ENCODE assay signal across 13 cellular contexts in the genomic region with DNA sequence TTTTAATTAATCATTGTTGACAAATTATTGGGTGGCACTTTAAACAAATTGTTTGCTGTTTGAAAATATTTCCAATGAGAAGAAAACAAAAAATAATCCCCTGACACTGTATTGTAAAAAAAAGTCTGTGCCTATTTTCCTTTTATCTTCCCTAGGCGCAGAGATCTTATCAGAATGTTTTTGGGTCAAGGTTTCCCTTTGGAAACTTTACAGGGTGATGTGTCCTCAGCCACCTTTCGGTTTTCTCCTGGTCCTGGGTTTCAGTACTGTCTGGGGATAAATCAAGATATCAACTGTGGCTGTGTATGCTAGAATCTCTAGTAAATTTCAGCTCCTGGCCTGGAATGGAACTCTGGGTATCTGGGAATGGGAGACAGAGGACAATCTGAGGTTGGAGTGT. TPM values are rescaled to one million over a fixed set of nuclear protein-coding genes. Genes with fewer than 3 reads are reported as not detected.
A peak's percentile ranks its signal among the peaks of the same experiment; 100 is the strongest.
DNase-seq lines count a peak whose midpoint lies in the region; ATAC-seq, FAIRE-seq and TF ChIP-seq lines count a peak whose summit lies in the region.
"Had no signal": no experiment of that assay in that cellular context is flagged by ENCODE, and none has a peak within 500 bp of the region (broad histone marks: within the 10 kb centered on the region; RNA-seq: fewer than 3 reads in every experiment).

No MANE protein-coding gene starts in this region.

- H3K4me1 Mint-ChIP-seq in GM23338 = peaks cover 19% of the 10 kb centered on the region; the same call in 2 of the 3 replicates
- peaks cover 51% of the 10 kb centered on the region for H3K4me1 Mint-ChIP-seq in activated CD8-positive, alpha-beta T cell treated with anti-CD3 and anti-CD28 coated beads for 36 hours (ENCODE audit: low read depth)

- H3K4me3 Mint-ChIP-seq in GM23338 = peak overlapping the region; percentile 97
- H3K4me3 Mint-ChIP-seq in activated CD8-positive, alpha-beta T cell treated with anti-CD3 and anti-CD28 coated beads for 36 hours = peak overlapping the region; percentile 94

- peaks cover 10% of the 10 kb centered on the region for H3K9me3 Mint-ChIP-seq in GM23338
- H3K9me3 Mint-ChIP-seq in activated CD8-positive, alpha-beta T cell treated with anti-CD3 and anti-CD28 coated beads for 36 hours = peaks cover 20% of the 10 kb centered on the region

- no peak for FAIRE-seq in keratinocyte (lab: Jason Lieb, UNC)
- FAIRE-seq: D721Med had no signal

- H3K27ac ChIP-seq in AG04450 (ENCODE audit: low read depth, low read length) = no peak overlapping the region
- H3K27ac ChIP-seq in GM23338 (ENCODE audit: low read depth) = no peak overlapping the region
- no peak overlapping the region for H3K27ac ChIP-seq in keratinocyte (ENCODE audit: control insufficient read depth, insufficient read depth, low read length)

- H2AFZ ChIP-seq in GM23338 (no peak overlapping the region), keratinocyte (ENCODE audit: control insufficient read depth, low read length) (no peak overlapping the region)

- H3K79me2 ChIP-seq in GM23338 (replicated peaks; ENCODE audit: insufficient read depth) (peaks cover 61% of the 10 kb centered on the region), keratinocyte (ENCODE audit: control insufficient read depth, insufficient read depth, low read length) (peaks cover 46% of the 10 kb centered on the region)

- H4K20me1 ChIP-seq in GM23338 (replicated peaks; ENCODE audit: insufficient read depth) (peaks cover 5% of the 10 kb centered on the region; the same call in 1 of the 2 replicates), keratinocyte (ENCODE audit: control insufficient read depth, extremely low read depth, insufficient read depth, low read length) (no peaks in the 10 kb centered on the region)

- no peak for ATAC-seq in GM23338
- no peak for ATAC-seq in activated CD8-positive, alpha-beta T cell treated with anti-CD3 and anti-CD28 coated beads for 36 hours
- no peak for ATAC-seq in GM18511 (IDR thresholded peaks at IDR 0.05; ENCODE audit: unreplicated experiment)
- no peak for ATAC-seq in GM19467 (IDR thresholded peaks at IDR 0.05; ENCODE audit: unreplicated experiment)

- no peak overlapping the region for H3K27ac Mint-ChIP-seq in GM23338
- peak overlapping the region; percentile 97 for H3K27ac Mint-ChIP-seq in activated CD8-positive, alpha-beta T cell treated with anti-CD3 and anti-CD28 coated beads for 36 hours

- no peaks in the 10 kb centered on the region for H3K9me1 ChIP-seq in keratinocyte (ENCODE audit: control insufficient read depth, extremely low read depth, insufficient read depth, low read length)

- intact Hi-C loops in activated CD8-positive, alpha-beta T cell treated with anti-CD3 and anti-CD28 coated beads for 36 hours (cut with micrococcal nuclease) = no loop called here

- H3K4me3 ChIP-seq in AG04450 (ENCODE audit: low read depth, low read length) (peak overlapping the region; percentile 84; the same call in 1 of the 2 replicates), GM23338 (peak overlapping the region; percentile 89), keratinocyte (ENCODE audit: control insufficient read depth in 2 of 3, extremely low read depth in 1 of 3, insufficient read depth in 2 of 3, low read depth in 1 of 3, low read length in 3 of 3) (peak overlapping the region in 2 of 3 experiments; percentile 75 to 93)

- no peaks in the 10 kb centered on the region for H3K9me2 ChIP-seq in GM23338 (ENCODE audit: insufficient read depth)

- peaks cover 13% of the 10 kb centered on the region for H3K9me3 ChIP-seq in AG04450 (ENCODE audit: control insufficient read depth, insufficient read depth, low read length)
- H3K9me3 ChIP-seq in keratinocyte (ENCODE audit: control insufficient read depth, low read depth, low read length) = no peaks in the 10 kb centered on the region
- H3K9me3 ChIP-seq: stomach had no signal

- H3F3A ChIP-seq in GM23338 (replicated peaks; ENCODE audit: low read depth) = no peaks in the 10 kb centered on the region

- peaks cover 20% of the 10 kb centered on the region for H3K36me3 Mint-ChIP-seq in GM23338 (ENCODE audit: low read depth)
- H3K36me3 Mint-ChIP-seq in activated CD8-positive, alpha-beta T cell treated with anti-CD3 and anti-CD28 coated beads for 36 hours (ENCODE audit: low read depth) = peaks cover 55% of the 10 kb centered on the region

- dilution Hi-C loops in keratinocyte (cut with MboI; ENCODE audit: extremely low pct_ligation_motif_present, low sequenced_read_pairs) = no loop called here

- H3K4me1 ChIP-seq in GM23338 (ENCODE audit: insufficient read depth) = peaks cover 24% of the 10 kb centered on the region
- peaks cover 4% of the 10 kb centered on the region for H3K4me1 ChIP-seq in keratinocyte (ENCODE audit: control insufficient read depth, extremely low read depth, insufficient read depth, low read length)

- no peak for TF ChIP-seq CTCF in AG04450 (IDR thresholded peaks at IDR 0.05; ENCODE audit: low read depth, low read length)
- no peak for TF ChIP-seq CTCF in GM23338 (conservative IDR thresholded peaks at IDR 0.05; ENCODE audit: low read depth in 2 of 2)
- no peak for TF ChIP-seq CTCF in activated CD8-positive, alpha-beta T cell treated with anti-CD3 and anti-CD28 coated beads for 36 hours (IDR thresholded peaks at IDR 0.05)
- no peak for TF ChIP-seq CTCF in keratinocyte (optimal IDR thresholded peaks at IDR 0.05 in 1 of 3, IDR thresholded peaks at IDR 0.05 in 1 of 3, conservative IDR thresholded peaks at IDR 0.05 in 1 of 3; ENCODE audit: extremely low read depth in 1 of 3, insufficient read depth in 2 of 3, low read length in 3 of 3)

- H3K36me3 ChIP-seq in GM23338 (ENCODE audit: insufficient read depth) (peaks cover 4% of the 10 kb centered on the region; the same call in 1 of the 2 replicates), keratinocyte (ENCODE audit: control insufficient read depth in 2 of 2, extremely low read depth in 1 of 2, insufficient read depth in 2 of 2, low read length in 2 of 2) (peaks cover 3% of the 10 kb centered on the region in 2 experiments)

- H3K27me3 ChIP-seq in AG04450 (ENCODE audit: control insufficient read depth, insufficient read depth, low read length) (no peaks in the 10 kb centered on the region), GM23338 (ENCODE audit: insufficient read depth) (no peaks in the 10 kb centered on the region), keratinocyte (ENCODE audit: control insufficient read depth, extremely low read depth, insufficient read depth, low read length) (no peaks in the 10 kb centered on the region)
- H3K27me3 ChIP-seq: stomach had no signal

- DNase-seq in AG04450 (ENCODE audit: low read depth, low spot score) (no peak), GM23338 (ENCODE audit: low spot score) (no peak), keratinocyte (ENCODE audit: low read depth, low spot score) (no peak), RKO (ENCODE audit: low spot score) (no peak)
- no peak for DNase-seq in activated CD8-positive, alpha-beta T cell treated with anti-CD3 and anti-CD28 coated beads for 36 hours
- DNase-seq in effector CD4-positive, alpha-beta T cell = no peak
- DNase-seq: activated CD8-positive, alpha-beta memory T cell treated with anti-CD3 and anti-CD28 coated beads, Interleukin-2, amount 50 U/mL, for 4 hours; effector CD8-positive, alpha-beta T cell; islet precursor cell; stomach had no signal

- H3K9ac ChIP-seq in keratinocyte (ENCODE audit: control insufficient read depth, extremely low read depth, insufficient read depth, low read length) = no peak overlapping the region

- CTCF ChIA-PET in AG04450 (lab: Charles Lee) = no interaction called here
- CTCF ChIA-PET in activated CD8-positive, alpha-beta T cell treated with anti-CD3 and anti-CD28 coated beads for 36 hours (lab: Charles Lee) = interaction anchor here (1.0 to 1.6 kb wide), 2 partner anchors 18 to 29 kb away, joined by 3 read pairs; no protein-coding TSS in a partner anchor

- POLR2A ChIA-PET in AG04450 (lab: Yijun Ruan, JAX) = no interaction called here
- POLR2A ChIA-PET in activated CD8-positive, alpha-beta T cell treated with anti-CD3 and anti-CD28 coated beads for 36 hours (lab: Charles Lee) = interaction anchor here (0.9 to 1.5 kb wide), 3 partner anchors 104 to 354 kb away, joined by 3 to 4 read pairs (median 3); partner anchors contain the start of genes ZNF138, ZNF680 and ZNF736

- peaks cover 9% of the 10 kb centered on the region for H3K27me3 Mint-ChIP-seq in GM23338 (ENCODE audit: insufficient read depth, low read depth, poor library complexity)
- no peaks in the 10 kb centered on the region for H3K27me3 Mint-ChIP-seq in activated CD8-positive, alpha-beta T cell treated with anti-CD3 and anti-CD28 coated beads for 36 hours

- H3K4me2 ChIP-seq in GM23338 (peak overlapping the region; percentile 77), keratinocyte (ENCODE audit: control insufficient read depth, extremely low read depth, insufficient read depth, low read depth, low read length) (peak overlapping the region; percentile 87)

TF ChIP-seq in GM23338, 12 proteins besides CTCF, POLR2A, EP300 and RAD21 (continues in another document):
- TF ChIP-seq POLR2AphosphoS5 (IDR thresholded peaks at IDR 0.05; ENCODE audit: low read depth) (no peak), EZH2 (IDR thresholded peaks at IDR 0.05; ENCODE audit: low read depth, unreplicated experiment) (no peak), NANOG (IDR thresholded peaks at IDR 0.05; ENCODE audit: borderline replicate concordance) (no peak), ZNF331 (CRISPR knock-in tag; IDR thresholded peaks at IDR 0.05; ENCODE audit: low read depth) (no peak), CREB1 (CRISPR knock-in tag; IDR thresholded peaks at IDR 0.05; ENCODE audit: low read depth) (no peak)

RNA-seq across cellular contexts. Expression of gene ZNF107, which starts 1.4 kb away (rescaled TPM):
- polyA plus RNA-seq in AG04450 (2011; rRNA removed) (2.3 and 3.2 TPM in 2 replicates), GM23338 (2016; fragmentation: Nextera tagmentation; extraction: Ambion mirVana) (12.5 and 14.8 TPM in 2 replicates), keratinocyte (2.9 to 5.5 TPM (median 3.8 TPM) in 3 replicates)
- polyA minus RNA-seq in AG04450 (2011; rRNA and poly(A)+ RNA removed) = 1.1 and 2.4 TPM in 2 replicates
- total RNA-seq in GM23338 (2014; rRNA removed; shearing (Covaris generic)) = 51.0 and 55.3 TPM in 2 replicates
- total RNA-seq in activated CD8-positive, alpha-beta T cell treated with anti-CD3 and anti-CD28 coated beads for 36 hours = 10 to 100 TPM; 12.9 to 13.0 TPM
- polyA plus RNA-seq in keratinocyte (2011; ENCODE audit: low read depth) = 1.1 TPM
- polyA plus RNA-seq in keratinocyte (2011; cell fraction: cytosol; rRNA removed) = 1.4 and 2.0 TPM in 2 replicates
- 13.4 and 13.5 TPM in 2 replicates for polyA plus RNA-seq in keratinocyte (2011; cell fraction: nucleus; rRNA removed)
- polyA plus RNA-seq in keratinocyte (2012; ENCODE audit: low replicate concordance) = 1.0 and 2.6 TPM in 2 replicates
- polyA minus RNA-seq in keratinocyte = 3.3 to 7.8 TPM (median 4.1 TPM) in 3 replicates
- polyA minus RNA-seq in keratinocyte (2011; cell fraction: cytosol; rRNA and poly(A)+ RNA removed) = 1.3 TPM
- polyA minus RNA-seq in keratinocyte (2011; cell fraction: nucleus; rRNA and poly(A)+ RNA removed) = 5.7 and 11.2 TPM in 2 replicates
